In the genomic region with DNA sequence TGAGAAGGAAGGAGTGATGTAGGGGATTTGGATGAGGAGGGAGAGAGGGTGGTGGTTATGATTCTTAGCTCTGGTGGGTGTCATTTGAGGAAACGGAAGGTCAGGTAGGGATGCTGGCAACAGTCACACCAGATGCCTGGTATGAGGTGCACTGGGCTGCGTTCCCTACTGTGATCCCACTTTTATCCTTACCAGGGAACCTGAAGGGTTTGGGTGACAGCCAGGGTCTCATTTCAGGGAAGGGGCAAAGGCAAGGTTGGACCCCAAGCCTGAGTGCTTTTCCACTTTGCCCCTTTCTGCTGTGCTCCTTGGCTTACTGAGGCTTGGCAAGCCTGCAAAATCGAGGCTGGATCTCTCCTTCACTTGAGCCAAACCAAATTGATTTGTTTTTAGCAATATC, we compare ENCODE assay signal across 21 cellular contexts. TPM values are rescaled to one million over a fixed set of nuclear protein-coding genes. Genes with fewer than 3 reads are reported as not detected.
A peak's percentile ranks its signal among the peaks of the same experiment; 100 is the strongest.
DNase-seq lines count a peak whose midpoint lies in the region; ATAC-seq and TF ChIP-seq lines count a peak whose summit lies in the region.
"Had no signal": no experiment of that assay in that cellular context is flagged by ENCODE, and none has a peak within 500 bp of the region (broad histone marks: within the 10 kb centered on the region; RNA-seq: fewer than 3 reads in every experiment).

No MANE protein-coding gene starts in this region.

- intact Hi-C loops in left ventricle myocardium superior (cut with micrococcal nuclease) (no loop called here), left cardiac atrium (cut with DNase I) (loop anchor here (10.0 kb wide), 2 partner anchors 58 to 428 kb away; partner anchors contain the start of genes LIMD1 (in 1 of the 2) and TMEM158 (in 1 of the 2)), psoas muscle (cut with DNase I) (loop anchor here in 1 of 2 donors (2.0 kb wide), 1 partner anchor 58 kb away; the partner anchor contains the start of gene LIMD1)
- intact Hi-C loops in activated T-helper 1 cell treated with anti-CD3 and anti-CD28 coated beads, Interleukin-12 subunit alpha, Interleukin-12 subunit beta, Interleukin-2, Interleukin-4 antibody, amounts not matched to agents 30 ng/mL and 10 ng/mL and 1 ng/mL, durations not matched to agents 14 hours and 24 hours and 36 hours (cut with micrococcal nuclease) = no loop called here

- no peak overlapping the region for H3K4me3 ChIP-seq in psoas muscle
- H3K4me3 ChIP-seq: heart right ventricle, Peyer's patch, prostate gland, SJCRH30, skin epidermis had no signal

- peak overlapping the region in 3 of 5 experiments; percentile 10 to 77 (median 12) for H3K27ac Mint-ChIP-seq in brain
- no peak overlapping the region for H3K27ac Mint-ChIP-seq in activated T-helper 1 cell treated with anti-CD3 and anti-CD28 coated beads, Interleukin-12 subunit alpha, Interleukin-12 subunit beta, Interleukin-2, Interleukin-4 antibody, amounts not matched to agents 30 ng/mL and 10 ng/mL and 1 ng/mL, durations not matched to agents 14 hours and 24 hours and 36 hours
- H3K27ac Mint-ChIP-seq: activated CD4-positive, alpha-beta T cell treated with anti-CD3 and anti-CD28 coated beads, Interleukin-2, amount 10 ng/mL, durations not matched to agents 24 days and 14 days; stimulated activated naive B cell treated with anti-CD40 and anti-IgM and Interleukin-4, amounts not matched to agents 10 μg/mL and 1 μg/mL and 100 μg/mL, for 72 hours had no signal

- peaks cover 5 to 25% (median 14%) of the 10 kb centered on the region in 5 experiments for H3K9me3 Mint-ChIP-seq in brain
- peaks cover 3% of the 10 kb centered on the region for H3K9me3 Mint-ChIP-seq in activated T-helper 1 cell treated with anti-CD3 and anti-CD28 coated beads, Interleukin-12 subunit alpha, Interleukin-12 subunit beta, Interleukin-2, Interleukin-4 antibody, amounts not matched to agents 30 ng/mL and 10 ng/mL and 1 ng/mL, durations not matched to agents 14 hours and 24 hours and 36 hours
- H3K9me3 Mint-ChIP-seq: activated CD4-positive, alpha-beta T cell treated with anti-CD3 and anti-CD28 coated beads, Interleukin-2, amount 10 ng/mL, durations not matched to agents 24 days and 14 days had no signal

- peak overlapping the region; percentile 66 for H3K27ac ChIP-seq in psoas muscle
- H3K27ac ChIP-seq: neutrophil, Peyer's patch, prostate gland, SJCRH30 had no signal

- ATAC-seq in left ventricle myocardium superior = peak; percentile 8
- ATAC-seq in left cardiac atrium = no peak
- no peak for ATAC-seq in psoas muscle
- ATAC-seq: stimulated activated naive B cell treated with anti-CD40 and anti-IgM and Interleukin-4, amounts not matched to agents 10 μg/mL and 1 μg/mL and 100 μg/mL, for 72 hours had no signal

- H3K4me3 Mint-ChIP-seq in brain = no peak overlapping the region
- H3K4me3 Mint-ChIP-seq in activated T-helper 1 cell treated with anti-CD3 and anti-CD28 coated beads, Interleukin-12 subunit alpha, Interleukin-12 subunit beta, Interleukin-2, Interleukin-4 antibody, amounts not matched to agents 30 ng/mL and 10 ng/mL and 1 ng/mL, durations not matched to agents 14 hours and 24 hours and 36 hours = no peak overlapping the region
- H3K4me3 Mint-ChIP-seq: activated CD4-positive, alpha-beta T cell treated with anti-CD3 and anti-CD28 coated beads, Interleukin-2, amount 10 ng/mL, durations not matched to agents 24 days and 14 days; stimulated activated naive B cell treated with anti-CD40 and anti-IgM and Interleukin-4, amounts not matched to agents 10 μg/mL and 1 μg/mL and 100 μg/mL, for 72 hours had no signal

- TF ChIP-seq CTCF in brain (conservative IDR thresholded peaks at IDR 0.05) (no peak), psoas muscle (IDR thresholded peaks at IDR 0.05) (no peak)

- no peaks in the 10 kb centered on the region for H3K9me3 ChIP-seq in psoas muscle
- H3K9me3 ChIP-seq: neutrophil, Peyer's patch, prostate gland had no signal

- H3K4me1 Mint-ChIP-seq in brain = peaks cover 42% of the 10 kb centered on the region
- H3K4me1 Mint-ChIP-seq in activated T-helper 1 cell treated with anti-CD3 and anti-CD28 coated beads, Interleukin-12 subunit alpha, Interleukin-12 subunit beta, Interleukin-2, Interleukin-4 antibody, amounts not matched to agents 30 ng/mL and 10 ng/mL and 1 ng/mL, durations not matched to agents 14 hours and 24 hours and 36 hours (ENCODE audit: low read depth) = peaks cover 12% of the 10 kb centered on the region

- 21 to 45% (median 34%) methylated on average over 3 of the region's 3 CpGs for WGBS in psoas muscle, 3 donors

- peaks cover 35% of the 10 kb centered on the region for H3K36me3 Mint-ChIP-seq in brain
- H3K36me3 Mint-ChIP-seq in activated T-helper 1 cell treated with anti-CD3 and anti-CD28 coated beads, Interleukin-12 subunit alpha, Interleukin-12 subunit beta, Interleukin-2, Interleukin-4 antibody, amounts not matched to agents 30 ng/mL and 10 ng/mL and 1 ng/mL, durations not matched to agents 14 hours and 24 hours and 36 hours (ENCODE audit: low read depth) = peaks cover 2% of the 10 kb centered on the region

- no peaks in the 10 kb centered on the region for H3K27me3 Mint-ChIP-seq in brain
- H3K27me3 Mint-ChIP-seq in activated T-helper 1 cell treated with anti-CD3 and anti-CD28 coated beads, Interleukin-12 subunit alpha, Interleukin-12 subunit beta, Interleukin-2, Interleukin-4 antibody, amounts not matched to agents 30 ng/mL and 10 ng/mL and 1 ng/mL, durations not matched to agents 14 hours and 24 hours and 36 hours (ENCODE audit: insufficient read depth) = no peaks in the 10 kb centered on the region
- H3K27me3 Mint-ChIP-seq: activated CD4-positive, alpha-beta T cell treated with anti-CD3 and anti-CD28 coated beads, Interleukin-2, amount 10 ng/mL, durations not matched to agents 24 days and 14 days; stimulated activated naive B cell treated with anti-CD40 and anti-IgM and Interleukin-4, amounts not matched to agents 10 μg/mL and 1 μg/mL and 100 μg/mL, for 72 hours had no signal

- H3K4me1 ChIP-seq in psoas muscle = peaks cover 55% of the 10 kb centered on the region
- H3K4me1 ChIP-seq: prostate gland had no signal

- no peaks in the 10 kb centered on the region for H3K27me3 ChIP-seq in psoas muscle (ENCODE audit: insufficient read depth in 3 of 3, low read length in 2 of 3)
- H3K27me3 ChIP-seq: heart right ventricle, neutrophil, Peyer's patch, SJCRH30 had no signal

- DNase-seq in left ventricle myocardium superior (no peak), left cardiac atrium (no peak), psoas muscle (no peak), NCI-H748 (lab: John Stamatoyannopoulos, UW; ENCODE audit: unreplicated experiment) (no peak)
- no peak for DNase-seq in activated T-helper 1 cell treated with anti-CD3 and anti-CD28 coated beads, Interleukin-12 subunit alpha, Interleukin-12 subunit beta, Interleukin-2, Interleukin-4 antibody, amounts not matched to agents 30 ng/mL and 10 ng/mL and 1 ng/mL, durations not matched to agents 14 hours and 24 hours and 36 hours (ENCODE audit: low spot score)
- no peak for DNase-seq in activated CD8-positive, alpha-beta memory T cell treated with anti-CD3 and anti-CD28 coated beads, Interleukin-2, amount 50 U/mL, for 4 hours
- no peak for DNase-seq in effector CD4-positive, alpha-beta T cell
- DNase-seq: activated CD4-positive, alpha-beta T cell treated with anti-CD3 and anti-CD28 coated beads, Interleukin-2, amount 10 ng/mL, durations not matched to agents 24 days and 14 days; cortex of kidney; DMS 273 treated with DMSO at 0.1 percent for 48 hours; NCI-H2107; SJCRH30; stimulated activated CD4-positive, alpha-beta T cell treated with anti-CD3 and anti-CD28 coated beads, Interleukin-1b, Interleukin-23, amount 100 ng/mL, for 48 hours; stimulated activated naive B cell treated with anti-CD40 and anti-IgM and Interleukin-4, amounts not matched to agents 10 μg/mL and 1 μg/mL and 100 μg/mL, for 72 hours; T-helper 2 cell had no signal

- H3K36me3 ChIP-seq in psoas muscle (ENCODE audit: insufficient read depth in 1 of 2, low read depth in 1 of 2) = no peaks in the 10 kb centered on the region
- H3K36me3 ChIP-seq: neutrophil, Peyer's patch, prostate gland had no signal

RNA-seq across cellular contexts. Expression of gene SACM1L, which starts 36.0 kb away (rescaled TPM):
- total RNA-seq in left ventricle myocardium superior = 23.6 TPM
- total RNA-seq in left cardiac atrium = 10 to 100 TPM; 26.9 to 32.1 TPM
- polyA plus RNA-seq in brain (ENCODE audit: insufficient read depth, low read depth, low replicate concordance) = 9.9 TPM
- 10 to 100 TPM; 13.1 to 18.1 (median 14.5) TPM for total RNA-seq in psoas muscle
- polyA plus RNA-seq in psoas muscle = 10 to 100 TPM in 2 of 3 donors, 1 to 10 TPM in 1; 7.5 to 14.2 (median 13.3) TPM
- 112 and 114 TPM in 2 replicates for total RNA-seq in activated T-helper 1 cell treated with anti-CD3 and anti-CD28 coated beads, Interleukin-12 subunit alpha, Interleukin-12 subunit beta, Interleukin-2, Interleukin-4 antibody, amounts not matched to agents 30 ng/mL and 10 ng/mL and 1 ng/mL, durations not matched to agents 14 hours and 24 hours and 36 hours

RNA-seq across cellular contexts. Expression of gene LIMD1, which starts 58.7 kb away (rescaled TPM):
- total RNA-seq in left ventricle myocardium superior (31.9 TPM), left cardiac atrium (10 to 100 TPM; 20.5 to 22.8 TPM), psoas muscle (10 to 100 TPM; 22.5 to 34.1 (median 32.0) TPM)
- polyA plus RNA-seq in brain (ENCODE audit: insufficient read depth, low read depth, low replicate concordance) (1.3 TPM), psoas muscle (1 to 10 TPM; 3.3 to 9.1 (median 5.5) TPM)
- total RNA-seq in activated T-helper 1 cell treated with anti-CD3 and anti-CD28 coated beads, Interleukin-12 subunit alpha, Interleukin-12 subunit beta, Interleukin-2, Interleukin-4 antibody, amounts not matched to agents 30 ng/mL and 10 ng/mL and 1 ng/mL, durations not matched to agents 14 hours and 24 hours and 36 hours = 36.3 and 40.8 TPM in 2 replicates

Comparison
In these comparisons a context has a peak if more than half of its experiments do, and no peak if none do; other contexts are left out.
1. intact Hi-C loops: an anchor here in left cardiac atrium (10.0 kb wide); none called in left ventricle myocardium superior and activated T-helper 1 cell treated with anti-CD3 and anti-CD28 coated beads, Interleukin-12 subunit alpha, Interleukin-12 subunit beta, Interleukin-2, Interleukin-4 antibody, amounts not matched to agents 30 ng/mL and 10 ng/mL and 1 ng/mL, durations not matched to agents 14 hours and 24 hours and 36 hours.